1 cellular context compared by ENCODE assay signal in genomic region chr16:74304835-74305176, GRCh38.
TF ChIP-seq lines count a peak whose summit lies in the region.

No MANE protein-coding gene starts in this region.

TF ChIP-seq in K562, 482 proteins besides CTCF, POLR2A, EP300 and RAD21 (continued from another document):
- TF ChIP-seq ZMIZ1 (IDR thresholded peaks at IDR 0.05; ENCODE audit: low read depth in 2 of 2, low read length in 2 of 2): 0 out of 4 replicates have a peak, but pooled peaks of 1 of the 2 experiments have one; percentile 4
- TF ChIP-seq ASH1L (IDR thresholded peaks at IDR 0.05; ENCODE audit: borderline replicate concordance, low read depth, partially characterized antibody): no peak
- TF ChIP-seq ZNF316 (IDR thresholded peaks at IDR 0.05): peak; percentile 59
- TF ChIP-seq ZC3H4 (CRISPR knock-in tag; IDR thresholded peaks at IDR 0.05; ENCODE audit: borderline replicate concordance): no peak
